Comparison of ENCODE assay signal across 1 cellular context in genomic region chr1:45686081-45687013, GRCh38.
A peak's percentile ranks its signal among the peaks of the same experiment; 100 is the strongest.
TF ChIP-seq lines count a peak whose summit lies in the region.

GPBP1L1 (minus strand) TSS chr1:45686533; CDS start chr1:45659087, 27,446 bp downstream.

TF ChIP-seq in HepG2, 621 proteins besides CTCF, POLR2A, EP300 and RAD21 (continued from another document and continues in another):
- TF ChIP-seq DMTF1 (CRISPR knock-in tag; IDR thresholded peaks at IDR 0.05) = peak; percentile 18; the same call in 1 of the 2 replicates
- no peak for TF ChIP-seq ZBTB46 (CRISPR knock-in tag; IDR thresholded peaks at IDR 0.05; ENCODE audit: borderline replicate concordance)
- no peak for TF ChIP-seq CENPX (CRISPR knock-in tag; IDR thresholded peaks at IDR 0.05)
- no peak for TF ChIP-seq PPARG (CRISPR knock-in tag; conservative IDR thresholded peaks at IDR 0.05)
- TF ChIP-seq JDP2 (CRISPR knock-in tag; IDR thresholded peaks at IDR 0.05; ENCODE audit: borderline replicate concordance) = no peak
- TF ChIP-seq ADNP (CRISPR knock-in tag; IDR thresholded peaks at IDR 0.05) = no peak
- no peak for TF ChIP-seq UBTF (CRISPR knock-in tag; IDR thresholded peaks at IDR 0.05)
- peak; percentile 44 for TF ChIP-seq ZNF407 (CRISPR knock-in tag; IDR thresholded peaks at IDR 0.05; ENCODE audit: not compliant biosample characterization)
- no peak for TF ChIP-seq RFXANK (CRISPR knock-in tag; IDR thresholded peaks at IDR 0.05)
- TF ChIP-seq AHR (CRISPR knock-in tag; IDR thresholded peaks at IDR 0.05) = peak; percentile 69; the same call in 1 of the 2 replicates
- TF ChIP-seq ZMAT3 (CRISPR knock-in tag; conservative IDR thresholded peaks at IDR 0.05) = no peak
- no peak for TF ChIP-seq THAP8 (CRISPR knock-in tag; IDR thresholded peaks at IDR 0.05; ENCODE audit: borderline replicate concordance)
- TF ChIP-seq MED13 (CRISPR knock-in tag; IDR thresholded peaks at IDR 0.05) = peak; percentile 21; the same call in 1 of the 2 replicates
- no peak for TF ChIP-seq SCMH1 (CRISPR knock-in tag; IDR thresholded peaks at IDR 0.05; ENCODE audit: borderline replicate concordance)
- no peak for TF ChIP-seq ZFAT (CRISPR knock-in tag; conservative IDR thresholded peaks at IDR 0.05)
- peak; percentile 14; the same call in 1 of the 2 replicates for TF ChIP-seq HNF4A (CRISPR knock-in tag; IDR thresholded peaks at IDR 0.05)
- peak; percentile 80 for TF ChIP-seq SAP130 (CRISPR knock-in tag; IDR thresholded peaks at IDR 0.05; ENCODE audit: low read depth)
- no peak for TF ChIP-seq ZNF720 (CRISPR knock-in tag; IDR thresholded peaks at IDR 0.05)
- TF ChIP-seq HNF1B (CRISPR knock-in tag; IDR thresholded peaks at IDR 0.05) = 0 out of 2 replicates have a peak, but pooled peaks have one; percentile 48
- TF ChIP-seq RBM39 (IDR thresholded peaks at IDR 0.05; ENCODE audit: low read depth, low read length, poor library complexity, severe bottlenecking) = peak; percentile 76
- TF ChIP-seq HOMEZ (CRISPR knock-in tag; IDR thresholded peaks at IDR 0.05; ENCODE audit: low read depth) = 0 out of 2 replicates have a peak, but pooled peaks have one; percentile 32
- TF ChIP-seq SMYD3 (CRISPR knock-in tag; IDR thresholded peaks at IDR 0.05) = peak; percentile 64; the same call in 1 of the 2 replicates
- peak; percentile 28 for TF ChIP-seq ZNF639 (CRISPR knock-in tag; conservative IDR thresholded peaks at IDR 0.05)
- TF ChIP-seq ZNF546 (CRISPR knock-in tag; conservative IDR thresholded peaks at IDR 0.05) = 0 out of 2 replicates have a peak, but pooled peaks have one; percentile 35
- TF ChIP-seq NFAT5 (CRISPR knock-in tag; IDR thresholded peaks at IDR 0.05) = peak; percentile 19; the same call in 1 of the 2 replicates
- TF ChIP-seq ZFP36L1 (CRISPR knock-in tag; IDR thresholded peaks at IDR 0.05) = no peak
